In the genomic region with DNA sequence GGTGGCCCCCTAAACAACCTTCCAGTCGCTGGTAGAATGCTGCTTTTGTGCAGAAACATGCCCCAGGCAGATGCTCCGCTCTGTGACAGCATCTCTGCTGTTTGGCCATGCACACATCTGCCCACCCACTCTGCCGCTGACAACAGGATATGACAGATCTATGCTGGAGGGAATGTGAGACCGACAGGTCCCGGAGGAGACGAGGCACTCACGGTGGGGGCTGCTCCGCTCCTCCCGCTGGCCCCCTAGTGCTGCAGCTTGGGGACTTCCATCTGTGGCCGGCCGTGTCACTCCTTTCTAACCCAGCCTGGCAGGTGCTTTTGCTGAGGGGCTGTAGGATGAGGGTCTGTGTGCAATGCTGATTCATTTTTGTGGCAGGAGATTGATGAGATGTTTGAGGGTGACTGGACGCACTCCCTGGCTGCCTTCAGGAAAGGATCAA, we compare ENCODE assay signal across 12 cellular contexts. TPM values are rescaled to one million over a fixed set of nuclear protein-coding genes. Genes with fewer than 3 reads are reported as not detected.
DNase-seq lines count a peak whose midpoint lies in the region; FAIRE-seq and TF ChIP-seq lines count a peak whose summit lies in the region.
"Had no signal": no experiment of that assay in that cellular context is flagged by ENCODE, and none has a peak within 500 bp of the region (broad histone marks: within the 10 kb centered on the region; RNA-seq: fewer than 3 reads in every experiment).

No MANE protein-coding gene starts in this region.

- peaks cover 6% of the 10 kb centered on the region for H4K20me1 ChIP-seq in astrocyte (ENCODE audit: insufficient read depth, low read length)

- no peaks in the 10 kb centered on the region for H3K9me3 Mint-ChIP-seq in astrocyte (ENCODE audit: unreplicated experiment)

- no peak for TF ChIP-seq CTCF in NB4 (IDR thresholded peaks at IDR 0.05; ENCODE audit: low read depth, low read length)
- TF ChIP-seq CTCF in astrocyte (IDR thresholded peaks at IDR 0.05; ENCODE audit: insufficient read depth, low read depth, low read length), result no peak

- H3K9me3 ChIP-seq in astrocyte (ENCODE audit: insufficient read depth, low read depth, low read length), result no peaks in the 10 kb centered on the region

- no peak overlapping the region for H3K27ac ChIP-seq in astrocyte (ENCODE audit: low read depth, low read length)

- H3K27me3 ChIP-seq in astrocyte (ENCODE audit: insufficient read depth, low read length), result peaks cover 12% of the 10 kb centered on the region

- no peak overlapping the region for H3K9ac ChIP-seq in astrocyte (ENCODE audit: low read length)

- H3K4me1 Mint-ChIP-seq in astrocyte (ENCODE audit: low read depth, unreplicated experiment), result peaks cover 49% of the 10 kb centered on the region

- H3K36me3 Mint-ChIP-seq in astrocyte (ENCODE audit: low read depth, unreplicated experiment), result no peaks in the 10 kb centered on the region

- H3K27ac Mint-ChIP-seq in astrocyte (ENCODE audit: unreplicated experiment), result peak overlapping the region; percentile 78

- peak overlapping the region; percentile 32 for H3K4me2 ChIP-seq in astrocyte (ENCODE audit: low read length)

- TF ChIP-seq POLR2A in NB4 (IDR thresholded peaks at IDR 0.05; ENCODE audit: extremely low read depth, insufficient read length), result no peak

- DNase-seq in NCI-H1436 (lab: John Stamatoyannopoulos, UW) (peak; percentile 12), NCI-H1436 treated with DMSO at 0.1 percent for 48 hours (lab: John Stamatoyannopoulos, UW) (no peak), NB4 (ENCODE audit: low read depth) (peak; percentile 24), astrocyte (ENCODE audit: low read depth) (peak; percentile 38), MV-4-11 (lab: John Stamatoyannopoulos, UW) (no peak), RPMI8226 (no peak)
- peak; percentile 39 for DNase-seq in stimulated activated CD8-positive, alpha-beta memory T cell treated with anti-CD3 and anti-CD28 coated beads, Interleukin-12 subunit alpha, Interleukin-12 subunit beta, amount 100 ng/mL, for 4 hours (ENCODE audit: low read depth)
- no peak for DNase-seq in NK-92 treated with Interleukin-12 subunit alpha and Interleukin-12 subunit beta, amount 100 ng/mL, for 24 hours (lab: John Stamatoyannopoulos, UW)
- DNase-seq: SHP77, trophoblast cell had no signal

- no peak overlapping the region for H2AFZ ChIP-seq in astrocyte (ENCODE audit: low read depth, low read length)

- FAIRE-seq in astrocyte (lab: Jason Lieb, UNC), result no peak
- FAIRE-seq: A204.1 had no signal

- H3K27me3 Mint-ChIP-seq in astrocyte (ENCODE audit: low read depth, unreplicated experiment), result peaks cover 15% of the 10 kb centered on the region

- no peak overlapping the region for H3K4me3 Mint-ChIP-seq in astrocyte (ENCODE audit: unreplicated experiment)

- no peaks in the 10 kb centered on the region for H3K36me3 ChIP-seq in astrocyte (ENCODE audit: insufficient read depth, low read length)

- H3K4me3 ChIP-seq in NB4 (ENCODE audit: low read depth, low read length) (no peak overlapping the region), astrocyte (ENCODE audit: insufficient read depth, low read depth, low read length) (no peak overlapping the region)
- H3K4me3 ChIP-seq: skin epidermis had no signal

- H3K79me2 ChIP-seq in astrocyte (ENCODE audit: insufficient read depth, low read length), result no peaks in the 10 kb centered on the region

- peaks cover 43% of the 10 kb centered on the region for H3K4me1 ChIP-seq in astrocyte (ENCODE audit: insufficient read depth, low read length)

RNA-seq across cellular contexts. Expression of a gene that starts 49.1 kb away (rescaled TPM):
- total RNA-seq in astrocyte, result not detected in 2 replicates

Comparison
In these comparisons a context has a peak if more than half of its experiments do, and no peak if none do; other contexts are left out.
1. DNase-seq: peak in NCI-H1436 (single experiment), NB4 (single experiment), astrocyte (single experiment) and stimulated activated CD8-positive, alpha-beta memory T cell treated with anti-CD3 and anti-CD28 coated beads, Interleukin-12 subunit alpha, Interleukin-12 subunit beta, amount 100 ng/mL, for 4 hours (single experiment); none in NCI-H1436 treated with DMSO at 0.1 percent for 48 hours (single experiment), MV-4-11 (single experiment), NK-92 treated with Interleukin-12 subunit alpha and Interleukin-12 subunit beta, amount 100 ng/mL, for 24 hours (single experiment) and RPMI8226 (single experiment).